In genomic region chr3:184685055-184685454, GRCh38 we compare ENCODE assay signal across 16 cellular contexts. TPM values are rescaled to one million over a fixed set of nuclear protein-coding genes. Genes with fewer than 3 reads are reported as not detected.
DNase-seq lines count a peak whose midpoint lies in the region; TF ChIP-seq lines count a peak whose summit lies in the region.
"Had no signal": no experiment of that assay in that cellular context is flagged by ENCODE, and none has a peak within 500 bp of the region (broad histone marks: within the 10 kb centered on the region; RNA-seq: fewer than 3 reads in every experiment).

No MANE protein-coding gene starts in this region.

- H3K9ac ChIP-seq in BLaER1 (no peak overlapping the region), HUES48 (ENCODE audit: low read depth, low read length) (no peak overlapping the region), endodermal cell (ENCODE audit: extremely low read depth, low read length, poor library complexity, severe bottlenecking) (no peak overlapping the region)
- H3K9ac ChIP-seq: GM23248 had no signal

- H3K9me3 ChIP-seq in BLaER1 = no peaks in the 10 kb centered on the region; the same call in 1 of the 2 replicates
- no peaks in the 10 kb centered on the region for H3K9me3 ChIP-seq in HUES48 (ENCODE audit: control insufficient read depth, insufficient read depth, low read length)
- H3K9me3 ChIP-seq in endodermal cell (ENCODE audit: control insufficient read depth, low read length) = no peaks in the 10 kb centered on the region

- H3K27ac Mint-ChIP-seq in endodermal cell = peak overlapping the region; percentile 91
- peak overlapping the region; percentile 95 for H3K27ac Mint-ChIP-seq in neural crest cell (ENCODE audit: unreplicated experiment)
- H3K27ac Mint-ChIP-seq in activated naive CD4-positive, alpha-beta T cell treated with anti-CD3 and anti-CD28 coated beads for 36 hours = no peak overlapping the region
- H3K27ac Mint-ChIP-seq: HFFc6 had no signal

- intact Hi-C loops in activated naive CD4-positive, alpha-beta T cell treated with anti-CD3 and anti-CD28 coated beads for 36 hours (cut with micrococcal nuclease) = no loop called here

- H4K20me1 ChIP-seq in BLaER1 = no peaks in the 10 kb centered on the region

- H3K36me3 Mint-ChIP-seq in endodermal cell (ENCODE audit: low read depth) (no peaks in the 10 kb centered on the region), neural crest cell (ENCODE audit: low read depth) (no peaks in the 10 kb centered on the region)
- no peaks in the 10 kb centered on the region for H3K36me3 Mint-ChIP-seq in activated naive CD4-positive, alpha-beta T cell treated with anti-CD3 and anti-CD28 coated beads for 36 hours (ENCODE audit: low read depth)

- no peak overlapping the region for H3K4me3 ChIP-seq in BLaER1
- no peak overlapping the region for H3K4me3 ChIP-seq in HUES48 (ENCODE audit: low read depth, low read length)
- H3K4me3 ChIP-seq in endodermal cell (ENCODE audit: low read length) = no peak overlapping the region
- H3K4me3 ChIP-seq: GM23248 had no signal

- H3K36me3 ChIP-seq in BLaER1 (no peaks in the 10 kb centered on the region), HUES48 (ENCODE audit: control insufficient read depth, insufficient read depth, low read length) (no peaks in the 10 kb centered on the region), endodermal cell (ENCODE audit: control insufficient read depth, insufficient read depth, low read length) (no peaks in the 10 kb centered on the region)

- H3K27me3 ChIP-seq in BLaER1 (no peaks in the 10 kb centered on the region), HUES48 (ENCODE audit: control insufficient read depth, insufficient read depth, low read length) (no peaks in the 10 kb centered on the region), endodermal cell (ENCODE audit: control insufficient read depth, insufficient read depth, low read length, poor library complexity, severe bottlenecking) (peaks cover 7% of the 10 kb centered on the region)

- no peak for TF ChIP-seq CTCF in endodermal cell (conservative IDR thresholded peaks at IDR 0.05)
- TF ChIP-seq CTCF in neural crest cell (conservative IDR thresholded peaks at IDR 0.05) = no peak

- H3K4me1 ChIP-seq in BLaER1 = peaks cover 72% of the 10 kb centered on the region
- peaks cover 11% of the 10 kb centered on the region for H3K4me1 ChIP-seq in HUES48 (ENCODE audit: control insufficient read depth, insufficient read depth, low read length)
- H3K4me1 ChIP-seq in endodermal cell (ENCODE audit: control insufficient read depth, insufficient read depth, low read length) = peaks cover 10% of the 10 kb centered on the region

- 91 to 100% methylated on average over 2 to 4 of the region's 4 CpGs for WGBS in endodermal cell (ENCODE audit: insufficient coverage in 1 of 2, insufficient read length in 1 of 2), 2 experiments

- peak; percentile 43 for DNase-seq in endodermal cell
- DNase-seq in neural crest cell (ENCODE audit: low read depth, low spot score) = no peak
- DNase-seq in activated naive CD4-positive, alpha-beta T cell treated with anti-CD3 and anti-CD28 coated beads for 36 hours = no peak
- no peak for DNase-seq in HPDE6-E6E7 (ENCODE audit: extremely low spot score)
- no peak for DNase-seq in NCI-H2171 treated with DMSO at 0.1 percent for 48 hours (lab: John Stamatoyannopoulos, UW)
- no peak for DNase-seq in NCI-H2227 (lab: John Stamatoyannopoulos, UW; ENCODE audit: unreplicated experiment)
- DNase-seq: GF-D8, GM23248, HFFc6, NCI-H1105 treated with DMSO at 0.1 percent for 48 hours, NCI-H1694 treated with DMSO at 0.1 percent for 48 hours, NCI-H526 treated with DMSO at 0.1 percent for 48 hours, SHP77 treated with DMSO at 0.1 percent for 48 hours had no signal

- H3K4me1 Mint-ChIP-seq in endodermal cell (peaks cover 17% of the 10 kb centered on the region), neural crest cell (peaks cover 27% of the 10 kb centered on the region)
- H3K4me1 Mint-ChIP-seq in activated naive CD4-positive, alpha-beta T cell treated with anti-CD3 and anti-CD28 coated beads for 36 hours (ENCODE audit: low read depth) = no peaks in the 10 kb centered on the region

- H3K4me3 Mint-ChIP-seq in endodermal cell (no peak overlapping the region), neural crest cell (no peak overlapping the region)
- no peak overlapping the region for H3K4me3 Mint-ChIP-seq in activated naive CD4-positive, alpha-beta T cell treated with anti-CD3 and anti-CD28 coated beads for 36 hours
- H3K4me3 Mint-ChIP-seq: HFFc6 had no signal

- H3K27me3 Mint-ChIP-seq in endodermal cell (ENCODE audit: insufficient read depth) (peaks cover 13% of the 10 kb centered on the region), neural crest cell (ENCODE audit: low read depth) (no peaks in the 10 kb centered on the region)
- no peaks in the 10 kb centered on the region for H3K27me3 Mint-ChIP-seq in activated naive CD4-positive, alpha-beta T cell treated with anti-CD3 and anti-CD28 coated beads for 36 hours (ENCODE audit: low read depth)

- CTCF ChIA-PET in activated naive CD4-positive, alpha-beta T cell treated with anti-CD3 and anti-CD28 coated beads for 36 hours (lab: Charles Lee) = no interaction called here

- H3K27ac ChIP-seq in BLaER1 (peak overlapping the region; percentile 51; the same call in 1 of the 2 replicates), HUES48 (ENCODE audit: low read depth, low read length) (peak overlapping the region; percentile 75), endodermal cell (ENCODE audit: low read depth, low read length) (peak overlapping the region; percentile 83)
- H3K27ac ChIP-seq: C4-2B, GM23248 had no signal

- H3K9me3 Mint-ChIP-seq in endodermal cell = peaks cover 10% of the 10 kb centered on the region
- no peaks in the 10 kb centered on the region for H3K9me3 Mint-ChIP-seq in neural crest cell
- H3K9me3 Mint-ChIP-seq in activated naive CD4-positive, alpha-beta T cell treated with anti-CD3 and anti-CD28 coated beads for 36 hours = no peaks in the 10 kb centered on the region
- H3K9me3 Mint-ChIP-seq: HFFc6 had no signal

- peak overlapping the region; percentile 99 for H3K4me2 ChIP-seq in BLaER1

RNA-seq across cellular contexts. Expression of gene MAGEF1, which starts 26.8 kb away (rescaled TPM):
- total RNA-seq in endodermal cell = 10 to 100 TPM; 61.3 to 86.5 TPM
- 76.3 TPM for polyA plus RNA-seq in endodermal cell (2013, experiment 1 of 2)
- polyA plus RNA-seq in endodermal cell (2013, experiment 2 of 2) = 65.0 TPM
- total RNA-seq in neural crest cell = 76.3 and 80.3 TPM in 2 replicates
- total RNA-seq in activated naive CD4-positive, alpha-beta T cell treated with anti-CD3 and anti-CD28 coated beads for 36 hours = 10 to 100 TPM; 17.4 to 18.1 TPM
